In the genomic region with DNA sequence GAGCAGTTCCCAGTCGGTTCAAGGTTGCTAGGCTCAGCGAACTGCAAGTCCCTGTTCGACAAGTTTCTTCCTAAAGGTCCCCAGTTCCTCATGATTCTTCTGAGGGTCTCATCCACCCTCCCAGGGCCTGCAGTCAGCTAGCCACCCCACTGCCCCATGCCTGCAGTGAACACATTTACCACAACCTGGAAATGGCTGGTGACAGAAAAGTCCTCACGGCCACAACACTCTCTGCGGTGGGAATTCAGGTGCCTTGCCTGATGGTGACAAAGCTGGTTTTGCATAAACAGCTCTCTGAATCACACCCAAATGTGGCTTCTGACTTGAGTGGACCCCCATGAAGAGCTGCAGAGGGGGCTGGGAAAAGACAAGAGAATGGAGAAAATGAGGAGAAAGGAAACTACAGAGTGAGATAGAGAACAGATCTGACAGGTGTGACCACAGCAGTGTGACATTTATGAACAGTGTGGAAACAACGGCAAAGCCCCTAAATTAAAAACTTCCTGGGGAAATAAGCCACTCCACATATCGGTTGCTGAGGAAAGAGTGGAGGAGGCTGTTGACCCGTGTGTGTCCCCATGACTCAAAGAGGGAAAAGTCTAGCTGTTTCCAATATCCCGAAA, we compare ENCODE assay signal across 12 cellular contexts. TPM values are rescaled to one million over a fixed set of nuclear protein-coding genes. Genes with fewer than 3 reads are reported as not detected.
A peak's percentile ranks its signal among the peaks of the same experiment; 100 is the strongest.
DNase-seq lines count a peak whose midpoint lies in the region; ATAC-seq and TF ChIP-seq lines count a peak whose summit lies in the region.
"Had no signal": no experiment of that assay in that cellular context is flagged by ENCODE, and none has a peak within 500 bp of the region (broad histone marks: within the 10 kb centered on the region; RNA-seq: fewer than 3 reads in every experiment).

No MANE protein-coding gene starts in this region.

- ATAC-seq in left ventricle myocardium superior: no peak
- ATAC-seq in stimulated activated naive CD8-positive, alpha-beta T cell treated with anti-CD3 and anti-CD28 coated beads, Interleukin-15, amount 100 ng/mL, for 72 hours: peak; percentile 75
- ATAC-seq in HG03469 (IDR thresholded peaks at IDR 0.05; ENCODE audit: unreplicated experiment): no peak
- ATAC-seq: gastroesophageal sphincter had no signal

- H3K36me3 Mint-ChIP-seq in activated naive CD8-positive, alpha-beta T cell: peaks cover 20% of the 10 kb centered on the region

- H3K27ac ChIP-seq in KOPT-K1 (ENCODE audit: low read depth, low read length, poor library complexity, severe bottlenecking): peak overlapping the region; percentile 75
- H3K27ac ChIP-seq: coronary artery, gastroesophageal sphincter had no signal

- peak overlapping the region; percentile 99 for H3K27ac Mint-ChIP-seq in activated naive CD8-positive, alpha-beta T cell
- H3K27ac Mint-ChIP-seq in stimulated activated naive CD8-positive, alpha-beta T cell treated with anti-CD3 and anti-CD28 coated beads, Interleukin-15, amount 100 ng/mL, for 72 hours: peak overlapping the region; percentile 99

- peaks cover 3% of the 10 kb centered on the region; the same call in 1 of the 2 replicates for H3K36me3 ChIP-seq in KOPT-K1 (ENCODE audit: insufficient read depth, low read length)

- H3K27me3 Mint-ChIP-seq in activated naive CD8-positive, alpha-beta T cell: no peaks in the 10 kb centered on the region
- no peaks in the 10 kb centered on the region for H3K27me3 Mint-ChIP-seq in stimulated activated naive CD8-positive, alpha-beta T cell treated with anti-CD3 and anti-CD28 coated beads, Interleukin-15, amount 100 ng/mL, for 72 hours

- intact Hi-C loops in cardiac septum (cut with DNase I): no loop called here
- intact Hi-C loops in left ventricle myocardium superior (cut with micrococcal nuclease): no loop called here

- DNase-seq in cardiac septum (ENCODE audit: low spot score) (peak; percentile 53), left ventricle myocardium superior (no peak), GM13977 (ENCODE audit: low spot score) (no peak), COLO829 (ENCODE audit: low spot score) (no peak)
- peak; percentile 38 to 67 for DNase-seq in stimulated activated naive CD8-positive, alpha-beta T cell treated with anti-CD3 and anti-CD28 coated beads, Interleukin-15, amount 100 ng/mL, for 72 hours
- DNase-seq: KBM-7, stomach had no signal

- TF ChIP-seq CTCF in GM13977 (IDR thresholded peaks at IDR 0.05; ENCODE audit: extremely low read depth, insufficient read depth, missing control alignments): no peak

- in situ Hi-C loops in GM13977 (cut with MboI; ENCODE audit: low pct_unique_long_range_greater_than_20kb, low sequenced_read_pairs, unreplicated experiment): no loop called here

- H3K4me1 Mint-ChIP-seq in activated naive CD8-positive, alpha-beta T cell (ENCODE audit: low read depth): peaks cover 72% of the 10 kb centered on the region
- peaks cover 71% of the 10 kb centered on the region for H3K4me1 Mint-ChIP-seq in stimulated activated naive CD8-positive, alpha-beta T cell treated with anti-CD3 and anti-CD28 coated beads, Interleukin-15, amount 100 ng/mL, for 72 hours

- no peaks in the 10 kb centered on the region for H3K9me3 Mint-ChIP-seq in activated naive CD8-positive, alpha-beta T cell (ENCODE audit: low read depth)
- H3K9me3 Mint-ChIP-seq in stimulated activated naive CD8-positive, alpha-beta T cell treated with anti-CD3 and anti-CD28 coated beads, Interleukin-15, amount 100 ng/mL, for 72 hours: no peaks in the 10 kb centered on the region

- peak overlapping the region; percentile 99 for H3K4me3 Mint-ChIP-seq in activated naive CD8-positive, alpha-beta T cell
- peak overlapping the region; percentile 80 to 93 for H3K4me3 Mint-ChIP-seq in stimulated activated naive CD8-positive, alpha-beta T cell treated with anti-CD3 and anti-CD28 coated beads, Interleukin-15, amount 100 ng/mL, for 72 hours

- no peaks in the 10 kb centered on the region for H3K9me3 ChIP-seq in KOPT-K1 (ENCODE audit: insufficient read depth, low read length, poor library complexity, severe bottlenecking)
- H3K9me3 ChIP-seq: gastroesophageal sphincter, stomach had no signal

RNA-seq across cellular contexts. Expression of a gene that starts 1.3 kb away (rescaled TPM):
- total RNA-seq in cardiac septum: not detected
- 0.20 TPM for total RNA-seq in left ventricle myocardium superior

RNA-seq across cellular contexts. Expression of a gene that starts 8.4 kb away (rescaled TPM):
- total RNA-seq in cardiac septum (17.2 TPM), left ventricle myocardium superior (13.1 TPM)

RNA-seq across cellular contexts. Expression of a gene that starts 27.0 kb away (rescaled TPM):
- total RNA-seq in cardiac septum (4.1 TPM), left ventricle myocardium superior (3.6 TPM)

RNA-seq across cellular contexts. Expression of a gene that starts 49.6 kb away (rescaled TPM):
- total RNA-seq in cardiac septum (174 TPM), left ventricle myocardium superior (275 TPM)

RNA-seq across cellular contexts. Expression of a gene that starts 50.4 kb away (rescaled TPM):
- total RNA-seq in cardiac septum (12.0 TPM), left ventricle myocardium superior (13.1 TPM)

Comparison
In these comparisons a context has a peak if more than half of its experiments do, and no peak if none do; other contexts are left out.
1. DNase-seq: peak in cardiac septum (single experiment) and stimulated activated naive CD8-positive, alpha-beta T cell treated with anti-CD3 and anti-CD28 coated beads, Interleukin-15, amount 100 ng/mL, for 72 hours (2 of 2); none in left ventricle myocardium superior (single experiment), GM13977 (single experiment) and COLO829 (single experiment).